Comparison of ENCODE assay signal across 1 cellular context in genomic region chr4:42656986-42657792, GRCh38.
TF ChIP-seq lines count a peak whose summit lies in the region.

TSS of gene ATP8A1 (minus strand) at chr4:42657105. CDS start at chr4:42656873, 232 bp downstream.

TF ChIP-seq in HepG2, 621 proteins besides CTCF, POLR2A, EP300 and RAD21 (continued from another document):
- TF ChIP-seq SATB2 (CRISPR knock-in tag; IDR thresholded peaks at IDR 0.05) (peak; percentile 56; the same call in 1 of the 2 replicates), CSRNP1 (CRISPR knock-in tag; IDR thresholded peaks at IDR 0.05) (peak; percentile 52; the same call in 1 of the 2 replicates), RXRA (CRISPR knock-in tag; IDR thresholded peaks at IDR 0.05) (peak; percentile 29; the same call in 1 of the 2 replicates), SP1 (IDR thresholded peaks at IDR 0.05) (no peak), SP1 (CRISPR knock-in tag; IDR thresholded peaks at IDR 0.05) (peak; percentile 11; the same call in 1 of the 2 replicates), REL (CRISPR knock-in tag; conservative IDR thresholded peaks at IDR 0.05) (peak; percentile 76; the same call in 1 of the 2 replicates), UBTF (CRISPR knock-in tag; IDR thresholded peaks at IDR 0.05) (peak; percentile 28; the same call in 1 of the 2 replicates), TBX3 (IDR thresholded peaks at IDR 0.05; ENCODE audit: borderline replicate concordance) (peak; percentile 39; the same call in 1 of the 2 replicates), NFKB2 (CRISPR knock-in tag; IDR thresholded peaks at IDR 0.05; ENCODE audit: borderline replicate concordance) (peak; percentile 38; the same call in 1 of the 2 replicates), FOXO1 (CRISPR knock-in tag; IDR thresholded peaks at IDR 0.05) (0 out of 2 replicates have a peak, but pooled peaks have one; percentile 15), GABPB1 (CRISPR knock-in tag; IDR thresholded peaks at IDR 0.05) (peak; percentile 73), HNRNPL (IDR thresholded peaks at IDR 0.05; ENCODE audit: low read depth, low read length) (0 out of 2 replicates have a peak, but pooled peaks have one; percentile 61), PRDM10 (CRISPR knock-in tag; IDR thresholded peaks at IDR 0.05; ENCODE audit: low read depth) (peak; percentile 100), YEATS4 (CRISPR knock-in tag; IDR thresholded peaks at IDR 0.05; ENCODE audit: borderline replicate concordance) (no peak; the same call in 1 of the 2 replicates), IRX3 (CRISPR knock-in tag; IDR thresholded peaks at IDR 0.05; ENCODE audit: borderline replicate concordance, low read depth) (0 out of 2 replicates have a peak, but pooled peaks have one; percentile 21)
TF ChIP-seq in HepG2: peak in this region for 198.
